In the genomic region with DNA sequence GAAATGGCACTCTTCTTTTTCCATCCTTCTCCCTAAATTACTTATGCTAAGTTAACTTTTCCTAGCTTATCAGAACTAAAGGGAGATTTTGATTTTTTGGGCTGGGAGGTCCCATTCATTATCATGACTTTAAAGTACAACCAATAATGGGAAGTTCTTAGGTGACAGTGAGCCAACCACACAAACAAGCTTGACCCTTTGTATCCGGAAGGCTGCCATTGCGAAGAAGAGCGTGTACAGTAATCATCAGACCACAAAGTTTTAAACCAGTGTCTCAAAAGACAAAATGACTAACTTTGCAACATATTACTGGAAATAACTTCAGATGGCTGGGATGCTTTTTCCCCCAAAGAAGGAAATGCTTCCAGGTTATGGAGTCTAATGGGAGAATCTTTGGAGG, we compare ENCODE assay signal across 2 cellular contexts.
TF ChIP-seq lines count a peak whose summit lies in the region.

No MANE protein-coding gene starts in this region.

TF ChIP-seq in IMR-90, 13 proteins besides CTCF, POLR2A, EP300 and RAD21:
- no peak for TF ChIP-seq USF2 (IDR thresholded peaks at IDR 0.05; ENCODE audit: low read depth, low read length)
- TF ChIP-seq FOS (IDR thresholded peaks at IDR 0.05; ENCODE audit: low read depth, low read length): no peak
- TF ChIP-seq MAFK (IDR thresholded peaks at IDR 0.05; ENCODE audit: low read depth, low read length): no peak
- TF ChIP-seq MXI1 (IDR thresholded peaks at IDR 0.05; ENCODE audit: borderline replicate concordance, low read depth, low read length): no peak
- TF ChIP-seq NFE2L2 (IDR thresholded peaks at IDR 0.05; ENCODE audit: low read depth, low read length): no peak

TF ChIP-seq in endothelial cell of umbilical vein, 7 proteins besides CTCF, POLR2A, EP300 and RAD21:
- TF ChIP-seq MAX (IDR thresholded peaks at IDR 0.05; ENCODE audit: insufficient read depth, insufficient read length) (no peak), POLR2AphosphoS5 (IDR thresholded peaks at IDR 0.05; ENCODE audit: insufficient read depth, low read depth, low read length) (no peak), MYC (IDR thresholded peaks at IDR 0.05; ENCODE audit: low read depth, low read length) (no peak), FOS (IDR thresholded peaks at IDR 0.05; ENCODE audit: borderline replicate concordance, insufficient read depth, low read length) (no peak), JUN (IDR thresholded peaks at IDR 0.05; ENCODE audit: borderline replicate concordance, insufficient read depth, insufficient read length, low read depth) (no peak), EZH2 (IDR thresholded peaks at IDR 0.05; ENCODE audit: borderline replicate concordance, low read depth, low read length, severe bottlenecking) (no peak), GATA2 (IDR thresholded peaks at IDR 0.05; ENCODE audit: insufficient read depth, insufficient read length, low read depth, low read length) (no peak)
